In genomic region chr3:120153294-120153693, GRCh38 we compare ENCODE assay signal across 1 cellular context.
TF ChIP-seq lines count a peak whose summit lies in the region.

No MANE protein-coding gene starts in this region.

TF ChIP-seq in SK-N-SH, 30 proteins besides CTCF, POLR2A, EP300 and RAD21 (continued from another document):
- TF ChIP-seq, protein P1, sequence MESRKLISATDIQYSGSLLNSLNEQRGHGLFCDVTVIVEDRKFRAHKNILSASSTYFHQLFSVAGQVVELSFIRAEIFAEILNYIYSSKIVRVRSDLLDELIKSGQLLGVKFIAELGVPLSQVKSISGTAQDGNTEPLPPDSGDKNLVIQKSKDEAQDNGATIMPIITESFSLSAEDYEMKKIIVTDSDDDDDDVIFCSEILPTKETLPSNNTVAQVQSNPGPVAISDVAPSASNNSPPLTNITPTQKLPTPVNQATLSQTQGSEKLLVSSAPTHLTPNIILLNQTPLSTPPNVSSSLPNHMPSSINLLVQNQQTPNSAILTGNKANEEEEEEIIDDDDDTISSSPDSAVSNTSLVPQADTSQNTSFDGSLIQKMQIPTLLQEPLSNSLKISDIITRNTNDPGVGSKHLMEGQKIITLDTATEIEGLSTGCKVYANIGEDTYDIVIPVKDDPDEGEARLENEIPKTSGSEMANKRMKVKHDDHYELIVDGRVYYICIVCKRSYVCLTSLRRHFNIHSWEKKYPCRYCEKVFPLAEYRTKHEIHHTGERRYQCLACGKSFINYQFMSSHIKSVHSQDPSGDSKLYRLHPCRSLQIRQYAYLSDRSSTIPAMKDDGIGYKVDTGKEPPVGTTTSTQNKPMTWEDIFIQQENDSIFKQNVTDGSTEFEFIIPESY (IDR thresholded peaks at IDR 0.05; ENCODE audit: borderline replicate concordance, low read depth), result no peak
- no peak for TF ChIP-seq NFIC (IDR thresholded peaks at IDR 0.05; ENCODE audit: borderline replicate concordance)
- no peak for TF ChIP-seq GATA2 (CRISPR knock-in tag; IDR thresholded peaks at IDR 0.05)
- 0 out of 2 replicates have a peak, but pooled peaks have one; percentile 12 for TF ChIP-seq MAX (IDR thresholded peaks at IDR 0.05; ENCODE audit: low read depth)
- TF ChIP-seq TAF1 (IDR thresholded peaks at IDR 0.05; ENCODE audit: borderline replicate concordance, low read depth, low read length), result no peak
- peak; percentile 87 for TF ChIP-seq TCF12 (IDR thresholded peaks at IDR 0.05)
- no peak for TF ChIP-seq EZH2phosphoT487 (IDR thresholded peaks at IDR 0.05; ENCODE audit: borderline replicate concordance, low read depth)
- no peak for TF ChIP-seq USF1 (IDR thresholded peaks at IDR 0.05; ENCODE audit: borderline replicate concordance, low read depth)
- peak; percentile 78; the same call in 1 of the 2 replicates for TF ChIP-seq RXRA (IDR thresholded peaks at IDR 0.05; ENCODE audit: borderline replicate concordance, low read depth)
- no peak for TF ChIP-seq MXI1 (IDR thresholded peaks at IDR 0.05; ENCODE audit: low read depth, low read length)
- TF ChIP-seq FOXM1 (IDR thresholded peaks at IDR 0.05; ENCODE audit: low read depth), result 0 out of 2 replicates have a peak, but pooled peaks have one; percentile 40
- TF ChIP-seq MEF2A (IDR thresholded peaks at IDR 0.05; ENCODE audit: borderline replicate concordance, low read depth), result no peak
- TF ChIP-seq NRF1 (IDR thresholded peaks at IDR 0.05; ENCODE audit: low read depth, low read length), result no peak
